Comparison of ENCODE assay signal across 27 cellular contexts in genomic region chr6:30311101-30311500, GRCh38. TPM values are rescaled to one million over a fixed set of nuclear protein-coding genes. Genes with fewer than 3 reads are reported as not detected.
A peak's percentile ranks its signal among the peaks of the same experiment; 100 is the strongest.
DNase-seq lines count a peak whose midpoint lies in the region; ATAC-seq, FAIRE-seq and TF ChIP-seq lines count a peak whose summit lies in the region.
"Had no signal": no experiment of that assay in that cellular context is flagged by ENCODE, and none has a peak within 500 bp of the region (broad histone marks: within the 10 kb centered on the region; RNA-seq: fewer than 3 reads in every experiment).

No MANE protein-coding gene starts in this region.

- 97% methylated on average over 3 of the region's 3 CpGs for WGBS in HepG2 (ENCODE audit: low lambda C conversion rate)
- 84% methylated on average over 3 of the region's 3 CpGs for WGBS in right lobe of liver (ENCODE audit: insufficient coverage, low coverage, low lambda C conversion rate, missing lambda C conversion rate)
- 92 to 95% methylated on average over 3 of the region's 3 CpGs for WGBS in pancreas, 2 donors

- intact Hi-C loops in HepG2 (cut with micrococcal nuclease; ENCODE audit: unreplicated experiment) (no loop called here), right lobe of liver (cut with DNase I) (no loop called here), pancreas (cut with DNase I) (no loop called here)
- intact Hi-C loops in activated CD8-positive, alpha-beta T cell treated with anti-CD3 and anti-CD28 coated beads for 36 hours (cut with micrococcal nuclease), result no loop called here

- FAIRE-seq in HepG2 (lab: Jason Lieb, UNC), result no peak
- FAIRE-seq in HTR-8/SVneo (lab: Jason Lieb, UNC), result no peak
- FAIRE-seq in pancreas (lab: Jason Lieb, UNC), result no peak
- FAIRE-seq: GM12892, H54 had no signal

- no peaks in the 10 kb centered on the region for H3F3A ChIP-seq in neural progenitor cell (ENCODE audit: low read depth)

- H3K36me3 ChIP-seq in HepG2 (replicated peaks in 1 of 2; ENCODE audit: control insufficient read depth in 1 of 2, insufficient read depth in 2 of 2, low read length in 2 of 2), result peaks cover 25 to 67% of the 10 kb centered on the region in 2 experiments
- peaks cover 0 to 13% (median 1%) of the 10 kb centered on the region in 4 donors for H3K36me3 ChIP-seq in right lobe of liver
- no peaks in the 10 kb centered on the region for H3K36me3 ChIP-seq in neural progenitor cell
- no peaks in the 10 kb centered on the region for H3K36me3 ChIP-seq in pancreas
- H3K36me3 ChIP-seq: MG63 had no signal

- H3K4me2 ChIP-seq in HepG2 (ENCODE audit: low read depth, low read length) (no peak overlapping the region), neural progenitor cell (no peak overlapping the region)

- H3K9me3 Mint-ChIP-seq in activated CD8-positive, alpha-beta T cell treated with anti-CD3 and anti-CD28 coated beads for 36 hours, result no peaks in the 10 kb centered on the region
- peaks cover 7% of the 10 kb centered on the region for H3K9me3 Mint-ChIP-seq in neural progenitor cell

- TF ChIP-seq POLR2A in HepG2 (IDR thresholded peaks at IDR 0.05; ENCODE audit: insufficient read depth in 1 of 2, low read depth in 2 of 2, low read length in 2 of 2) (no peak), right lobe of liver (IDR thresholded peaks at IDR 0.05) (no peak)

- H3K27me3 ChIP-seq in HepG2 (ENCODE audit: control insufficient read depth in 1 of 2, insufficient read depth in 2 of 2, low read length in 2 of 2) (no peaks in the 10 kb centered on the region), right lobe of liver (no peaks in the 10 kb centered on the region), neural progenitor cell (no peaks in the 10 kb centered on the region), pancreas (no peaks in the 10 kb centered on the region)
- H3K27me3 ChIP-seq: BE2C, MG63, Peyer's patch had no signal

- peak overlapping the region; percentile 25 for H3K27ac ChIP-seq in HepG2 (ENCODE audit: extremely low read length, insufficient read depth, low read length)
- H3K27ac ChIP-seq in right lobe of liver, result no peak overlapping the region
- H3K27ac ChIP-seq in neural progenitor cell, result no peak overlapping the region
- no peak overlapping the region for H3K27ac ChIP-seq in pancreas
- H3K27ac ChIP-seq: Peyer's patch, SK-N-MC had no signal

- in situ Hi-C loops in HepG2 (cut with HindIII; ENCODE audit: extremely low pct_ligation_motif_present, low pct_unique_long_range_greater_than_20kb), result no loop called here

- H3K4me3 ChIP-seq in HepG2 (replicated peaks in 1 of 3; ENCODE audit: insufficient read depth in 1 of 3, low read depth in 2 of 3, low read length in 3 of 3), result no peak overlapping the region
- H3K4me3 ChIP-seq in right lobe of liver, result no peak overlapping the region
- no peak overlapping the region for H3K4me3 ChIP-seq in neural progenitor cell
- H3K4me3 ChIP-seq in pancreas, result no peak overlapping the region
- H3K4me3 ChIP-seq: MG63, Peyer's patch, SK-N-MC had no signal

- no peak overlapping the region for H3K4me3 Mint-ChIP-seq in activated CD8-positive, alpha-beta T cell treated with anti-CD3 and anti-CD28 coated beads for 36 hours
- H3K4me3 Mint-ChIP-seq in neural progenitor cell, result no peak overlapping the region
- H3K4me3 Mint-ChIP-seq: CD4-positive, CD25-positive, alpha-beta regulatory T cell had no signal

- H3K27me3 Mint-ChIP-seq in activated CD8-positive, alpha-beta T cell treated with anti-CD3 and anti-CD28 coated beads for 36 hours, result no peaks in the 10 kb centered on the region
- H3K27me3 Mint-ChIP-seq in neural progenitor cell (ENCODE audit: insufficient read depth, low read depth), result peaks cover 3% of the 10 kb centered on the region
- H3K27me3 Mint-ChIP-seq: CD4-positive, CD25-positive, alpha-beta regulatory T cell had no signal

- H3K9ac ChIP-seq in HepG2 (ENCODE audit: insufficient read depth, low read depth, low read length), result no peak overlapping the region
- no peak overlapping the region for H3K9ac ChIP-seq in neural progenitor cell

- H3K9me3 ChIP-seq in HepG2 (ENCODE audit: low read length), result no peaks in the 10 kb centered on the region
- H3K9me3 ChIP-seq in right lobe of liver, result no peaks in the 10 kb centered on the region
- no peaks in the 10 kb centered on the region for H3K9me3 ChIP-seq in neural progenitor cell (ENCODE audit: low read depth)
- no peaks in the 10 kb centered on the region for H3K9me3 ChIP-seq in pancreas
- H3K9me3 ChIP-seq: BE2C, MG63, Peyer's patch had no signal

- H3K27ac Mint-ChIP-seq in activated CD8-positive, alpha-beta T cell treated with anti-CD3 and anti-CD28 coated beads for 36 hours, result no peak overlapping the region
- no peak overlapping the region for H3K27ac Mint-ChIP-seq in neural progenitor cell

- TF ChIP-seq EP300 in HepG2 (IDR thresholded peaks at IDR 0.05; ENCODE audit: low read depth in 2 of 2, low read length in 2 of 2) (no peak), HepG2 (CRISPR knock-in tag; IDR thresholded peaks at IDR 0.05; ENCODE audit: borderline replicate concordance) (no peak)

- no peak for TF ChIP-seq RAD21 in HepG2 (CRISPR knock-in tag; IDR thresholded peaks at IDR 0.05)

- ATAC-seq in HepG2, result peak; percentile 33; the same call in 2 of the 3 replicates
- no peak for ATAC-seq in right lobe of liver
- ATAC-seq in activated CD8-positive, alpha-beta T cell treated with anti-CD3 and anti-CD28 coated beads for 36 hours, result no peak
- no peak for ATAC-seq in pancreas

- POLR2A ChIA-PET in HepG2 (lab: Yijun Ruan, JAX), result interaction anchor here (4.4 kb wide), 1 partner anchor 15 kb away, joined by 23 read pairs; the partner anchor contains the start of gene TRIM39
- POLR2A ChIA-PET in activated CD8-positive, alpha-beta T cell treated with anti-CD3 and anti-CD28 coated beads for 36 hours (lab: Charles Lee), result interaction anchor here (1.5 kb wide), 1 partner anchor 15 kb away, joined by 4 read pairs; no protein-coding TSS in a partner anchor

- H3K36me3 Mint-ChIP-seq in activated CD8-positive, alpha-beta T cell treated with anti-CD3 and anti-CD28 coated beads for 36 hours (ENCODE audit: low read depth), result peaks cover 75% of the 10 kb centered on the region
- H3K36me3 Mint-ChIP-seq in neural progenitor cell, result peaks cover 57% of the 10 kb centered on the region

- H2AFZ ChIP-seq in HepG2 (ENCODE audit: low read length) (no peak overlapping the region), neural progenitor cell (replicated peaks) (no peak overlapping the region)

- H3K4me1 ChIP-seq in HepG2 (ENCODE audit: insufficient read depth, low read length) (peaks cover 20% of the 10 kb centered on the region), right lobe of liver (peaks cover 0 to 6% (median 2%) of the 10 kb centered on the region in 4 donors), neural progenitor cell (no peaks in the 10 kb centered on the region), pancreas (no peaks in the 10 kb centered on the region)
- H3K4me1 ChIP-seq: BE2C had no signal

- peaks cover 88% of the 10 kb centered on the region for H3K79me2 ChIP-seq in HepG2 (ENCODE audit: insufficient read depth, low read length)
- peaks cover 99% of the 10 kb centered on the region for H3K79me2 ChIP-seq in neural progenitor cell (ENCODE audit: low read depth)

- DNase-seq in HepG2 (ENCODE audit: low spot score) (no peak), right lobe of liver (no peak), iPS-NIHi11 (ENCODE audit: low spot score) (peak; percentile 38), neural progenitor cell (ENCODE audit: low spot score) (peak; percentile 32), RKO (ENCODE audit: low spot score) (no peak), HTR-8/SVneo (ENCODE audit: insufficient read length, low spot score) (no peak), pancreas (no peak)
- DNase-seq in activated CD8-positive, alpha-beta T cell treated with anti-CD3 and anti-CD28 coated beads for 36 hours, result peak; percentile 12
- DNase-seq: 8988T; BE2C; CD4-positive, CD25-positive, alpha-beta regulatory T cell; DMS153; EL; IMR-90; Kasumi-1; MG63; NCI-H1048; NCI-H146; NCI-H2029 treated with DMSO at 0.1 percent for 48 hours; NCI-H2171 treated with DMSO at 0.1 percent for 48 hours; NCI-H446; NCI-H69; Peyer's patch; Right ventricle myocardium superior had no signal

- H4K20me1 ChIP-seq in HepG2 (ENCODE audit: insufficient read depth, low read length) (peaks cover 47% of the 10 kb centered on the region), neural progenitor cell (ENCODE audit: low read depth) (peaks cover 72% of the 10 kb centered on the region)

- BruUV-seq in HepG2 (replicated peaks; lab: Mats Ljungman, UMichigan), result no TSS peak

- CTCF ChIA-PET in HepG2 (lab: Yijun Ruan, JAX; ENCODE audit: low intra/inter-chr PET ratio, low total read pairs), result no interaction called here
- CTCF ChIA-PET in activated CD8-positive, alpha-beta T cell treated with anti-CD3 and anti-CD28 coated beads for 36 hours (lab: Charles Lee), result no interaction called here

- no peak for TF ChIP-seq CTCF in HepG2 (CRISPR knock-in tag; IDR thresholded peaks at IDR 0.05)
- no peak for TF ChIP-seq CTCF in right lobe of liver (IDR thresholded peaks at IDR 0.05)
- no peak for TF ChIP-seq CTCF in activated CD8-positive, alpha-beta T cell treated with anti-CD3 and anti-CD28 coated beads for 36 hours (IDR thresholded peaks at IDR 0.05)
- no peak for TF ChIP-seq CTCF in neural progenitor cell (IDR thresholded peaks at IDR 0.05)
- TF ChIP-seq CTCF in pancreas (IDR thresholded peaks at IDR 0.05), result no peak

- peaks cover 45% of the 10 kb centered on the region for H3K4me1 Mint-ChIP-seq in activated CD8-positive, alpha-beta T cell treated with anti-CD3 and anti-CD28 coated beads for 36 hours (ENCODE audit: low read depth)
- no peaks in the 10 kb centered on the region for H3K4me1 Mint-ChIP-seq in neural progenitor cell

RNA-seq across cellular contexts. Expression of gene TRIM39, which starts 15.6 kb away (rescaled TPM):
- total RNA-seq in HepG2 (2016; rRNA removed; fragmentation: Illumina TruSeq; extraction: Trizol) (13.8 and 14.6 TPM in 2 replicates), right lobe of liver (1 to 10 TPM; 3.3 to 7.5 (median 5.7) TPM), neural progenitor cell (ENCODE audit: low replicate concordance) (11.0 and 21.2 TPM in 2 replicates), pancreas (1 to 10 TPM; 5.6 to 8.6 (median 6.6) TPM)
- 3.1 and 5.0 TPM in 2 replicates for total RNA-seq in HepG2 (2016; cell fraction: cytosol; rRNA removed; fragmentation: Illumina TruSeq; extraction: Trizol; ENCODE audit: low read depth)
- total RNA-seq in HepG2 (2016; cell fraction: insoluble cytoplasmic fraction; rRNA removed; fragmentation: Illumina TruSeq; extraction: Trizol), result 12.0 and 15.3 TPM in 2 replicates
- 11.0 and 12.4 TPM in 2 replicates for total RNA-seq in HepG2 (2016; cell fraction: membrane; rRNA removed; fragmentation: Illumina TruSeq; extraction: Trizol)
- 12.2 and 14.1 TPM in 2 replicates for total RNA-seq in HepG2 (2016; cell fraction: nucleus; rRNA removed; fragmentation: Illumina TruSeq; extraction: Trizol)
- polyA plus RNA-seq in HepG2 (2011; rRNA removed) (7.7 and 8.6 TPM in 2 replicates), pancreas (10 to 100 TPM; 10.2 to 12.5 TPM)
- 5.6 and 5.9 TPM in 2 replicates for polyA plus RNA-seq in HepG2 (2011; cell fraction: cytosol; rRNA removed)
- polyA plus RNA-seq in HepG2 (2011; cell fraction: nucleus; rRNA removed), result 22.1 and 24.6 TPM in 2 replicates
- 7.8 and 8.9 TPM in 2 replicates for polyA plus RNA-seq in HepG2 (2012)
- 2.3 and 3.1 TPM in 2 replicates for polyA plus RNA-seq in HepG2 (2016; cell fraction: cytosol; fragmentation: Illumina TruSeq; extraction: Trizol; ENCODE audit: low read depth)
- polyA plus RNA-seq in HepG2 (2016; cell fraction: insoluble cytoplasmic fraction; fragmentation: Illumina TruSeq; extraction: Trizol; ENCODE audit: low read depth), result 9.9 and 11.6 TPM in 2 replicates
- 6.6 and 8.4 TPM in 2 replicates for polyA plus RNA-seq in HepG2 (2016; cell fraction: membrane; fragmentation: Illumina TruSeq; extraction: Trizol; ENCODE audit: low read depth)
- 26.6 and 28.1 TPM in 2 replicates for polyA plus RNA-seq in HepG2 (2016; cell fraction: nucleus; fragmentation: Illumina TruSeq; extraction: Trizol; ENCODE audit: insufficient read depth, low read depth)
- 7.8 and 11.9 TPM in 2 replicates for polyA minus RNA-seq in HepG2 (2011; rRNA and poly(A)+ RNA removed; ENCODE audit: low replicate concordance)
- polyA minus RNA-seq in HepG2 (2011; cell fraction: cytosol; rRNA and poly(A)+ RNA removed), result 6.3 and 7.6 TPM in 2 replicates
- polyA minus RNA-seq in HepG2 (2011; cell fraction: nucleus; rRNA and poly(A)+ RNA removed), result 13.6 and 16.1 TPM in 2 replicates
- 10 to 100 TPM; 21.6 to 22.3 TPM for total RNA-seq in activated CD8-positive, alpha-beta T cell treated with anti-CD3 and anti-CD28 coated beads for 36 hours

RNA-seq across cellular contexts. Expression of gene RPP21, which starts 33.9 kb away (rescaled TPM):
- total RNA-seq in HepG2 (2016; rRNA removed; fragmentation: Illumina TruSeq; extraction: Trizol) (38.4 and 53.1 TPM in 2 replicates), right lobe of liver (10 to 100 TPM; 13.8 to 49.5 (median 16.3) TPM), neural progenitor cell (ENCODE audit: low replicate concordance) (38.0 and 89.6 TPM in 2 replicates), pancreas (10 to 100 TPM; 21.2 to 31.6 (median 25.8) TPM)
- total RNA-seq in HepG2 (2016; cell fraction: cytosol; rRNA removed; fragmentation: Illumina TruSeq; extraction: Trizol; ENCODE audit: low read depth), result 23.8 and 29.3 TPM in 2 replicates
- 41.8 and 52.5 TPM in 2 replicates for total RNA-seq in HepG2 (2016; cell fraction: insoluble cytoplasmic fraction; rRNA removed; fragmentation: Illumina TruSeq; extraction: Trizol)
- total RNA-seq in HepG2 (2016; cell fraction: membrane; rRNA removed; fragmentation: Illumina TruSeq; extraction: Trizol), result 23.7 and 25.5 TPM in 2 replicates
- total RNA-seq in HepG2 (2016; cell fraction: nucleus; rRNA removed; fragmentation: Illumina TruSeq; extraction: Trizol), result 26.2 and 34.9 TPM in 2 replicates
- polyA plus RNA-seq in HepG2 (2011; rRNA removed) (72.3 and 88.4 TPM in 2 replicates), pancreas (10 to 100 TPM; 84.2 to 93.1 TPM)
- polyA plus RNA-seq in HepG2 (2011; cell fraction: cytosol; rRNA removed), result 68.5 and 146 TPM in 2 replicates
- polyA plus RNA-seq in HepG2 (2011; cell fraction: nucleus; rRNA removed), result 170 and 172 TPM in 2 replicates
- 51.6 and 70.9 TPM in 2 replicates for polyA plus RNA-seq in HepG2 (2012)
- polyA plus RNA-seq in HepG2 (2016; cell fraction: cytosol; fragmentation: Illumina TruSeq; extraction: Trizol; ENCODE audit: low read depth), result 46.1 and 56.4 TPM in 2 replicates
- polyA plus RNA-seq in HepG2 (2016; cell fraction: insoluble cytoplasmic fraction; fragmentation: Illumina TruSeq; extraction: Trizol; ENCODE audit: low read depth), result 66.2 and 74.5 TPM in 2 replicates
- 42.2 and 48.9 TPM in 2 replicates for polyA plus RNA-seq in HepG2 (2016; cell fraction: membrane; fragmentation: Illumina TruSeq; extraction: Trizol; ENCODE audit: low read depth)
- 94.8 and 101 TPM in 2 replicates for polyA plus RNA-seq in HepG2 (2016; cell fraction: nucleus; fragmentation: Illumina TruSeq; extraction: Trizol; ENCODE audit: insufficient read depth, low read depth)
- 18.2 and 24.8 TPM in 2 replicates for polyA minus RNA-seq in HepG2 (2011; rRNA and poly(A)+ RNA removed; ENCODE audit: low replicate concordance)
- polyA minus RNA-seq in HepG2 (2011; cell fraction: cytosol; rRNA and poly(A)+ RNA removed), result 15.3 and 17.1 TPM in 2 replicates
- 8.4 and 9.3 TPM in 2 replicates for polyA minus RNA-seq in HepG2 (2011; cell fraction: nucleus; rRNA and poly(A)+ RNA removed)
- total RNA-seq in activated CD8-positive, alpha-beta T cell treated with anti-CD3 and anti-CD28 coated beads for 36 hours, result 10 to 100 TPM; 43.0 to 43.5 TPM

Comparison
In these comparisons a context has a peak if more than half of its experiments do, and no peak if none do; other contexts are left out.
1. DNase-seq: peak in activated CD8-positive, alpha-beta T cell treated with anti-CD3 and anti-CD28 coated beads for 36 hours (single experiment), iPS-NIHi11 (single experiment) and neural progenitor cell (single experiment); none in HepG2 (single experiment), right lobe of liver (0 of 3), RKO (single experiment), HTR-8/SVneo (single experiment) and pancreas (0 of 6).